Comparison of ENCODE assay signal across 11 cellular contexts in the genomic region with DNA sequence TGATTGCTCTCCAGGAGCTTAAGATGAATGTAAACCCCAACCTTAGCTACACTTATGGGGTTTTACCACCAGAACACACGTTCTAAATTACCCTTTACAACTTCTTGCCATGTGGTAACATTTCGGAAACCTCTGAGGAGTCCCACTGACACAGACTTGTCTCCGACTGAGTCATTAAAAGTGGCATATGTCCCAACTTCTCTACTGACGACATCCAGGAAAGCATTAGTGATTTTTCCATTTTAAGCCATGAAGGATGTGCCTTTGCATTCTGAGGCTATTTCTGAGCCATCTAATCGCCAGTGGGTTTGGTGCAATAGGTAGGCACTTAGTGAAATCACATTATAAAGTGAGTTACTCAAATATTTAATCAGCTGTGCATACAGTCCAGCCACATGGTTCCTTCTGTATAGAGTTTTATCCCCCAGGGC. TPM values are rescaled to one million over a fixed set of nuclear protein-coding genes. Genes with fewer than 3 reads are reported as not detected.
DNase-seq lines count a peak whose midpoint lies in the region; ATAC-seq and TF ChIP-seq lines count a peak whose summit lies in the region.
"Had no signal": no experiment of that assay in that cellular context is flagged by ENCODE, and none has a peak within 500 bp of the region (broad histone marks: within the 10 kb centered on the region; RNA-seq: fewer than 3 reads in every experiment).

No MANE protein-coding gene starts in this region.

- TF ChIP-seq CTCF in AG04449 (IDR thresholded peaks at IDR 0.05; ENCODE audit: insufficient read depth, low read length, missing control alignments) = no peak
- no peak for TF ChIP-seq CTCF in fibroblast of the aortic adventitia (IDR thresholded peaks at IDR 0.05; ENCODE audit: insufficient read depth, low read length)
- no peak for TF ChIP-seq CTCF in foreskin keratinocyte (conservative IDR thresholded peaks at IDR 0.05)

- CTCF ChIA-PET in AG04449 (lab: Yijun Ruan, JAX) = interaction anchor here (1.6 kb wide), 2 partner anchors 17 to 28 kb away, joined by 3 to 4 read pairs; no protein-coding TSS in a partner anchor

- no peak overlapping the region for H3K27ac ChIP-seq in foreskin keratinocyte
- H3K27ac ChIP-seq: C4-2B, neural progenitor cell had no signal

- H3K4me1 ChIP-seq in foreskin keratinocyte = no peaks in the 10 kb centered on the region
- H3K4me1 ChIP-seq: neural progenitor cell had no signal

- POLR2A ChIA-PET in AG04449 (lab: Yijun Ruan, JAX) = interaction anchor here (0.7 kb wide), 1 partner anchor 8 kb away, joined by 3 read pairs; no protein-coding TSS in a partner anchor

- 0 out of 2 replicates have a peak overlapping the region, but pooled peaks have one; percentile 13 for H3K4me3 ChIP-seq in AG04449 (ENCODE audit: low read depth, low read length)
- H3K4me3 ChIP-seq in fibroblast of the aortic adventitia (ENCODE audit: low read depth, low read length) = no peak overlapping the region
- H3K4me3 ChIP-seq: neural progenitor cell had no signal

- no peak for ATAC-seq in GM21390 (IDR thresholded peaks at IDR 0.05; ENCODE audit: unreplicated experiment)
- no peak for ATAC-seq in GM18868 (IDR thresholded peaks at IDR 0.05; ENCODE audit: unreplicated experiment)
- no peak for ATAC-seq in foreskin keratinocyte

- no peak for DNase-seq in AG04449 (ENCODE audit: low read depth, low spot score)
- peak; percentile 66 for DNase-seq in HS-5 (ENCODE audit: low read depth)
- DNase-seq in SIG-M5 treated with dmso at 0.1 percent for 504 hours (lab: John Stamatoyannopoulos, UW; ENCODE audit: unreplicated experiment) = peak; percentile 64
- peak; percentile 66 for DNase-seq in fibroblast of the aortic adventitia (ENCODE audit: low read depth)
- DNase-seq in foreskin keratinocyte = no peak
- DNase-seq in activated CD4-positive, alpha-beta T cell treated with anti-CD3 and anti-CD28 coated beads for 1 hour = no peak
- DNase-seq: stimulated activated naive CD4-positive, alpha-beta T cell treated with Interleukin-2 at 50 U/mL for 16 hours had no signal

- no peaks in the 10 kb centered on the region for H3K27me3 ChIP-seq in foreskin keratinocyte
- H3K27me3 ChIP-seq: neural progenitor cell had no signal

RNA-seq across cellular contexts. Expression of a gene that starts 32.4 kb away (rescaled TPM):
- total RNA-seq in fibroblast of the aortic adventitia (ENCODE audit: low replicate concordance) = not detected in 2 replicates
- not detected in 2 replicates for total RNA-seq in foreskin keratinocyte
- not detected in 2 replicates for polyA plus RNA-seq in foreskin keratinocyte

RNA-seq across cellular contexts. Expression of a gene that starts 38.9 kb away (rescaled TPM):
- 79.8 and 140 TPM in 2 replicates for total RNA-seq in fibroblast of the aortic adventitia (ENCODE audit: low replicate concordance)
- total RNA-seq in foreskin keratinocyte = 14.3 and 17.8 TPM in 2 replicates
- polyA plus RNA-seq in foreskin keratinocyte = 3.1 and 3.3 TPM in 2 replicates

Comparison
In these comparisons a context has a peak if more than half of its experiments do, and no peak if none do; other contexts are left out.
1. DNase-seq: peak in HS-5 (single experiment), SIG-M5 treated with dmso at 0.1 percent for 504 hours (single experiment) and fibroblast of the aortic adventitia (single experiment); none in AG04449 (single experiment), foreskin keratinocyte (0 of 2) and activated CD4-positive, alpha-beta T cell treated with anti-CD3 and anti-CD28 coated beads for 1 hour (single experiment).